ENCODE assay signal across 22 cellular contexts in the genomic region with DNA sequence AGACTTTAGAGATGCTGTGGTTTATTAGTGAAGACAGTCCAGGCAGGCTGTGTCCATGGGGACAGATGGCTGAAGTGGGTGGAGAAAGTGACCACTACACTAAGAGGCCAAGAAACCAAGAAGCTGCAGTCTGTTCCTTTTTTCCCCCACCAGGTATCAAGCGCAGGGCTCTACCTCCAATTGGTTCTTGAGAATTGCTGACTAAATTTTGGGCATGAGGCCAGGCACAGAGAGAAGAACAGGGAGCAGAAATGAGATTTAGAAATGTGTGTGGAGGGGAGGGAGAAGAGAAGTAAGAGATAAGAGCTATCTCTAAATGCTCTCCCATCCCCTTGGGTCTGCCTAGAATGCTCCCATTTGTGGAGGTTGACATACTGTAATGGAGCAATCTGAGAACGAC. TPM values are rescaled to one million over a fixed set of nuclear protein-coding genes. Genes with fewer than 3 reads are reported as not detected.
"Had no signal": no experiment of that assay in that cellular context is flagged by ENCODE, and none has a peak within 500 bp of the region (broad histone marks: within the 10 kb centered on the region; RNA-seq: fewer than 3 reads in every experiment).

No MANE protein-coding gene starts in this region.

- H3K4me1 ChIP-seq: esophagus squamous epithelium, gastroesophageal sphincter, pancreas, suprapubic skin, upper lobe of left lung, vagina had no signal

- FAIRE-seq: pancreas, small intestine had no signal

- DNase-seq: dermis blood vessel endothelial cell; esophagus squamous epithelium; foreskin fibroblast; glutamatergic neuron; islet precursor cell; mammary epithelial cell; midbrain; occipital lobe; pancreas; right cardiac atrium; small intestine; stimulated activated CD4-positive, alpha-beta T cell treated with anti-CD3 and anti-CD28 coated beads, Interleukin-12 subunit alpha, Interleukin-12 subunit beta, amount 100 ng/mL, for 4 hours; stimulated activated naive CD4-positive, alpha-beta T cell treated with Interleukin-2 at 50 U/mL for 16 hours; thyroid gland; upper lobe of left lung had no signal

- H3K27ac ChIP-seq: esophagus squamous epithelium, gastroesophageal sphincter, pancreas, suprapubic skin, thyroid gland, upper lobe of left lung, vagina had no signal

- H3K4me3 ChIP-seq: esophagus squamous epithelium, gastroesophageal sphincter, pancreas, suprapubic skin, thyroid gland, upper lobe of left lung, vagina had no signal

- H3K4me3 Mint-ChIP-seq: natural killer cell treated with Interleukin-12 subunit alpha and Interleukin-12 subunit beta and Interleukin-15 and Interleukin-18, amount 100 ng/mL, for 72 hours had no signal

- ATAC-seq: gastroesophageal sphincter; left lobe of liver; natural killer cell treated with Interleukin-12 subunit alpha and Interleukin-12 subunit beta and Interleukin-15 and Interleukin-18, amount 100 ng/mL, for 72 hours; pancreas; right cardiac atrium had no signal

- H3K27me3 Mint-ChIP-seq: progenitor cell of endocrine pancreas had no signal

- H3K36me3 ChIP-seq: esophagus squamous epithelium, gastroesophageal sphincter, pancreas, suprapubic skin, thyroid gland, upper lobe of left lung, vagina had no signal

- H3K9me3 ChIP-seq: pancreas, thyroid gland, vagina had no signal

- H3K27me3 ChIP-seq: esophagus squamous epithelium, gastroesophageal sphincter, pancreas, suprapubic skin, thyroid gland, upper lobe of left lung, vagina had no signal

- H3K27ac Mint-ChIP-seq: natural killer cell treated with Interleukin-12 subunit alpha and Interleukin-12 subunit beta and Interleukin-15 and Interleukin-18, amount 100 ng/mL, for 72 hours had no signal

RNA-seq across cellular contexts. Expression of gene CYSLTR2, which starts 12.3 kb away (rescaled TPM):
- total RNA-seq: dermis blood vessel endothelial cell, epithelial cell of proximal tubule, mammary epithelial cell had no signal
- polyA plus RNA-seq: mammary epithelial cell had no signal
